8 cellular contexts compared by ENCODE assay signal in genomic region chr11:46367244-46367915, GRCh38. TPM values are rescaled to one million over a fixed set of nuclear protein-coding genes. Genes with fewer than 3 reads are reported as not detected.
DNase-seq lines count a peak whose midpoint lies in the region; ATAC-seq and TF ChIP-seq lines count a peak whose summit lies in the region.

No MANE protein-coding gene starts in this region.

- H2BK5ac ChIP-seq in IMR-90 (ENCODE audit: low read depth, low read length, poor library complexity, severe bottlenecking): no peak overlapping the region

- peaks cover 9% of the 10 kb centered on the region; the same call in 1 of the 2 replicates for H3K9me1 ChIP-seq in IMR-90 (ENCODE audit: insufficient read depth, low read length)

- POLR2A ChIA-PET in IMR-90 (lab: Charles Lee; ENCODE audit: unreplicated experiment): no interaction called here

- H3K79me1 ChIP-seq in IMR-90 (ENCODE audit: low read depth in 1 of 2, low read length in 2 of 2): peaks cover 12 to 57% of the 10 kb centered on the region in 2 experiments

- dilution Hi-C loops in IMR-90 (cut with HindIII; ENCODE audit: low sequenced_read_pairs, unreplicated experiment) (no loop called here), mammary epithelial cell (cut with HindIII; ENCODE audit: low sequenced_read_pairs) (no loop called here)

- H4K20me1 ChIP-seq in IMR-90 (ENCODE audit: insufficient read depth, low read length) (peaks cover 30% of the 10 kb centered on the region), mammary epithelial cell (ENCODE audit: insufficient read depth, low read length) (no peaks in the 10 kb centered on the region)

- H3K36me3 ChIP-seq in IMR-90 (ENCODE audit: control insufficient read depth, insufficient read depth, low read length) (peaks cover 17% of the 10 kb centered on the region; the same call in 1 of the 2 replicates), mammary epithelial cell (ENCODE audit: insufficient read depth, low read length) (peaks cover 21% of the 10 kb centered on the region), lower lobe of right lung (peaks cover 49% of the 10 kb centered on the region)

- no peak for TF ChIP-seq POLR2A in IMR-90 (IDR thresholded peaks at IDR 0.05; ENCODE audit: low read depth, low read length)

- TF ChIP-seq RAD21 in IMR-90 (IDR thresholded peaks at IDR 0.05; ENCODE audit: low read length): peak; percentile 68

- H3K27me3 ChIP-seq in IMR-90 (ENCODE audit: control insufficient read depth, insufficient read depth, low read length) (no peaks in the 10 kb centered on the region), mammary epithelial cell (ENCODE audit: insufficient read depth, low read length) (no peaks in the 10 kb centered on the region), lower lobe of right lung (ENCODE audit: low read depth) (no peaks in the 10 kb centered on the region)

- H3K4me1 ChIP-seq in IMR-90 (ENCODE audit: control insufficient read depth, insufficient read depth, low read length): peaks cover 24% of the 10 kb centered on the region
- H3K4me1 ChIP-seq in mammary epithelial cell (ENCODE audit: insufficient read depth, low read length): peaks cover 26% of the 10 kb centered on the region
- H3K4me1 ChIP-seq in lower lobe of right lung: peaks cover 32% of the 10 kb centered on the region

- no peak overlapping the region for H4K5ac ChIP-seq in IMR-90 (ENCODE audit: low read depth, low read length)

- H3K27ac ChIP-seq in IMR-90 (ENCODE audit: insufficient read depth, low read length): 0 out of 2 replicates have a peak overlapping the region, but pooled peaks have one; percentile 5
- H3K27ac ChIP-seq in mammary epithelial cell (ENCODE audit: insufficient read depth, low read depth, low read length): no peak overlapping the region
- H3K27ac ChIP-seq in lower lobe of right lung: peak overlapping the region; percentile 13

- H2AK5ac ChIP-seq in IMR-90 (ENCODE audit: low read depth, low read length): peak overlapping the region; percentile 73

- no peak overlapping the region for H2BK20ac ChIP-seq in IMR-90 (ENCODE audit: low read depth, low read length)

- H3K4ac ChIP-seq in IMR-90 (ENCODE audit: low read depth, low read length): no peak overlapping the region; the same call in 1 of the 2 replicates

- no peak overlapping the region for H3K23ac ChIP-seq in IMR-90 (ENCODE audit: low read depth, low read length)

- no peak overlapping the region for H3K56ac ChIP-seq in IMR-90 (ENCODE audit: extremely low read depth, insufficient read depth, low read length)

- H2BK15ac ChIP-seq in IMR-90 (ENCODE audit: low read depth, low read length): no peak overlapping the region; the same call in 2 of the 3 replicates

- intact Hi-C loops in IMR-90 (cut with micrococcal nuclease) (no loop called here), mammary epithelial cell (cut with micrococcal nuclease) (loop anchor here (1.0 to 2.0 kb wide), 3 partner anchors 15 to 121 kb away; partner anchors contain the start of gene DGKZ), lower lobe of right lung (cut with DNase I) (no loop called here)

- TF ChIP-seq CTCF in IMR-90 (conservative IDR thresholded peaks at IDR 0.05; ENCODE audit: low read depth, low read length): peak; percentile 81
- TF ChIP-seq CTCF in mammary epithelial cell (conservative IDR thresholded peaks at IDR 0.05 in 1 of 2, IDR thresholded peaks at IDR 0.05 in 1 of 2; ENCODE audit: extremely low read depth in 1 of 2, insufficient read depth in 1 of 2, low read depth in 1 of 2, low read length in 2 of 2): peak; percentile 58 to 78
- TF ChIP-seq CTCF in lower lobe of right lung (IDR thresholded peaks at IDR 0.05): peak; percentile 95

- peak; percentile 52 for ATAC-seq in GM18867 (IDR thresholded peaks at IDR 0.05; ENCODE audit: unreplicated experiment)
- ATAC-seq in IMR-90 (ENCODE audit: low read depth): peak; percentile 78
- ATAC-seq in activated CD4-positive, CD25-positive, alpha-beta regulatory T cell treated with anti-CD3 and anti-CD28 coated beads, Interleukin-2, amount 50 U/mL, for 24 hours: peak; percentile 78 to 84
- peak; percentile 65 to 68 for ATAC-seq in lower lobe of right lung
- ATAC-seq in GM21528 (IDR thresholded peaks at IDR 0.05; ENCODE audit: low FRiP score, unreplicated experiment): no peak

- H4K8ac ChIP-seq in IMR-90 (ENCODE audit: low read depth in 2 of 2, low read length in 2 of 2): no peak overlapping the region

- no peak overlapping the region for H3K4me3 ChIP-seq in IMR-90 (ENCODE audit: insufficient read depth, low read depth, low read length)
- no peak overlapping the region for H3K4me3 ChIP-seq in mammary epithelial cell (replicated peaks in 1 of 3; ENCODE audit: insufficient read depth in 1 of 3, low read depth in 2 of 3, low read length in 3 of 3)
- peak overlapping the region; percentile 3 for H3K4me3 ChIP-seq in lower lobe of right lung

- H3K9ac ChIP-seq in IMR-90 (ENCODE audit: low read depth, low read length) (no peak overlapping the region), mammary epithelial cell (ENCODE audit: insufficient read depth, low read length) (no peak overlapping the region)

- no peak overlapping the region for H4K91ac ChIP-seq in IMR-90 (ENCODE audit: insufficient read depth, low read depth, low read length)

- no peak overlapping the region for H2BK120ac ChIP-seq in IMR-90 (ENCODE audit: low read depth, low read length)

- H3K4me2 ChIP-seq in IMR-90 (ENCODE audit: low read depth, low read length) (no peak overlapping the region), mammary epithelial cell (ENCODE audit: insufficient read depth, low read depth, low read length) (no peak overlapping the region)

- no peak overlapping the region; the same call in 1 of the 2 replicates for H3K14ac ChIP-seq in IMR-90 (replicated peaks; ENCODE audit: low read depth, low read length)

- in situ Hi-C loops in IMR-90 (cut with MboI; ENCODE audit: low sequenced_read_pairs): no loop called here
- in situ Hi-C loops in mammary epithelial cell (cut with MboI; ENCODE audit: low sequenced_read_pairs in 2 of 2): no loop called here

- no peaks in the 10 kb centered on the region for H3K9me3 ChIP-seq in IMR-90 (ENCODE audit: control insufficient read depth, insufficient read depth, low read length)
- no peaks in the 10 kb centered on the region for H3K9me3 ChIP-seq in mammary epithelial cell (replicated peaks; ENCODE audit: insufficient read depth, low read length)
- no peaks in the 10 kb centered on the region for H3K9me3 ChIP-seq in lower lobe of right lung

- BruUV-seq in IMR-90 (replicated peaks; lab: Mats Ljungman, UMichigan) (no TSS peak), mammary epithelial cell (replicated peaks; lab: Mats Ljungman, UMichigan) (no TSS peak)

- H3K18ac ChIP-seq in IMR-90 (ENCODE audit: low read depth, low read length): no peak overlapping the region

- H2AK9ac ChIP-seq in IMR-90 (replicated peaks; ENCODE audit: low read depth, low read length, poor library complexity): peak overlapping the region; percentile 78

- peaks cover 69% of the 10 kb centered on the region for H3K79me2 ChIP-seq in mammary epithelial cell (ENCODE audit: insufficient read depth, low read length)

- CTCF ChIA-PET in IMR-90 (lab: Yijun Ruan, JAX) (no interaction called here), mammary epithelial cell (lab: Charles Lee; ENCODE audit: low non-redundant PET) (no interaction called here)

- peak; percentile 62 for DNase-seq in AG08395 (ENCODE audit: low spot score)
- peak; percentile 59 for DNase-seq in IMR-90
- DNase-seq in mammary epithelial cell: no peak
- peak; percentile 82 for DNase-seq in lower lobe of right lung
- DNase-seq in stimulated activated CD8-positive, alpha-beta memory T cell treated with anti-CD3 and anti-CD28 coated beads, Interleukin-4, amount 100 ng/mL, for 4 hours (ENCODE audit: low read depth in 2 of 2, low spot score in 1 of 2): peak; percentile 48 to 58

- H2AFZ ChIP-seq in IMR-90 (replicated peaks; ENCODE audit: low read length, poor library complexity): peak overlapping the region; percentile 70
- no peak overlapping the region for H2AFZ ChIP-seq in mammary epithelial cell (ENCODE audit: low read depth, low read length)

- WGBS in IMR-90 (ENCODE audit: extremely low coverage in 2 of 2, insufficient read length in 1 of 2), 2 experiments: 8% methylated on average over 9 of the region's 32 CpGs; no CpG with 5 or more reads in 1 of the 2 experiments
- 45% methylated on average over 7 of the region's 32 CpGs for WGBS in mammary epithelial cell (ENCODE audit: low coverage, missing lambda C conversion rate)

TF ChIP-seq in IMR-90, 13 proteins besides CTCF, POLR2A, EP300 and RAD21 (continues in another document):
- TF ChIP-seq NFE2L2 (IDR thresholded peaks at IDR 0.05; ENCODE audit: low read depth, low read length) (no peak), RFX5 (IDR thresholded peaks at IDR 0.05; ENCODE audit: low read depth, low read length) (no peak), USF2 (IDR thresholded peaks at IDR 0.05; ENCODE audit: low read depth, low read length) (no peak)

RNA-seq across cellular contexts. Expression of gene MDK, which starts 14.1 kb away (rescaled TPM):
- total RNA-seq in IMR-90 (2012; rRNA removed): 23.1 and 25.8 TPM in 2 replicates
- 377 and 389 TPM in 2 replicates for polyA plus RNA-seq in IMR-90 (2012; rRNA removed)
- 720 and 780 TPM in 2 replicates for polyA plus RNA-seq in IMR-90 (2012; cell fraction: cytosol; rRNA removed)
- polyA plus RNA-seq in IMR-90 (2012; cell fraction: nucleus; rRNA removed; ENCODE audit: low replicate concordance): 135 and 153 TPM in 2 replicates
- 1 to 10 TPM; 2.3 to 2.4 TPM for total RNA-seq in mammary epithelial cell
- 2.1 TPM for polyA plus RNA-seq in mammary epithelial cell
- polyA minus RNA-seq in mammary epithelial cell: not detected
- 26.1 TPM for total RNA-seq in lower lobe of right lung

RNA-seq across cellular contexts. Expression of gene DGKZ, which starts 20.1 kb away (rescaled TPM):
- total RNA-seq in IMR-90 (2012; rRNA removed) (43.0 and 46.8 TPM in 2 replicates), mammary epithelial cell (10 to 100 TPM; 80.7 to 83.6 TPM), lower lobe of right lung (55.3 TPM)
- polyA plus RNA-seq in IMR-90 (2012; rRNA removed) (62.0 and 68.0 TPM in 2 replicates), mammary epithelial cell (71.3 TPM)
- 52.8 and 75.7 TPM in 2 replicates for polyA plus RNA-seq in IMR-90 (2012; cell fraction: cytosol; rRNA removed)
- polyA plus RNA-seq in IMR-90 (2012; cell fraction: nucleus; rRNA removed; ENCODE audit: low replicate concordance): 126 and 364 TPM in 2 replicates
- polyA minus RNA-seq in mammary epithelial cell: 90.3 TPM

RNA-seq across cellular contexts. Expression of gene CHRM4, which starts 24.2 kb away (rescaled TPM):
- 0.18 and 0.28 TPM in 2 replicates for total RNA-seq in IMR-90 (2012; rRNA removed)
- 0.09 and 0.19 TPM in 2 replicates for polyA plus RNA-seq in IMR-90 (2012; rRNA removed)
- 0.16 and 0.19 TPM in 2 replicates for polyA plus RNA-seq in IMR-90 (2012; cell fraction: cytosol; rRNA removed)
- polyA plus RNA-seq in IMR-90 (2012; cell fraction: nucleus; rRNA removed; ENCODE audit: low replicate concordance): 0.49 and 1.0 TPM in 2 replicates
- total RNA-seq in mammary epithelial cell: under 1 TPM in 1 of 2 donors, not detected in 1; 0.17 TPM
- polyA plus RNA-seq in mammary epithelial cell: 0.03 TPM
- polyA minus RNA-seq in mammary epithelial cell: not detected
- total RNA-seq in lower lobe of right lung: not detected
